Comparison of ENCODE assay signal across 8 cellular contexts in genomic region chr1:110962892-110963665, GRCh38. TPM values are rescaled to one million over a fixed set of nuclear protein-coding genes. Genes with fewer than 3 reads are reported as not detected.
A peak's percentile ranks its signal among the peaks of the same experiment; 100 is the strongest.
DNase-seq lines count a peak whose midpoint lies in the region; ATAC-seq and TF ChIP-seq lines count a peak whose summit lies in the region.

No MANE protein-coding gene starts in this region.

- 7% methylated on average over 37 of the region's 37 CpGs for WGBS in prostate gland

- peak; percentile 67 for ATAC-seq in left ventricle myocardium superior

- peaks cover 5% of the 10 kb centered on the region for H3K27me3 Mint-ChIP-seq in T-helper 1 cell treated with Interleukin-12 subunit alpha and Interleukin-12 subunit beta and Interleukin-4 antibody, amounts not matched to agents 30 μg/mL and 1 μg/mL, for 36 hours (ENCODE audit: low read depth)

- H3K4me1 ChIP-seq in prostate gland (replicated peaks): no peaks in the 10 kb centered on the region

- no peaks in the 10 kb centered on the region for H3K9me3 ChIP-seq in prostate gland

- H3K36me3 Mint-ChIP-seq in T-helper 1 cell treated with Interleukin-12 subunit alpha and Interleukin-12 subunit beta and Interleukin-4 antibody, amounts not matched to agents 30 μg/mL and 1 μg/mL, for 36 hours (ENCODE audit: low read depth): peaks cover 44% of the 10 kb centered on the region

- TF ChIP-seq CTCF in HFF-Myc (IDR thresholded peaks at IDR 0.05; ENCODE audit: low read depth, low read length, missing control alignments) (no peak), prostate gland (IDR thresholded peaks at IDR 0.05) (no peak)

- no peaks in the 10 kb centered on the region for H3K36me3 ChIP-seq in prostate gland

- H3K27ac ChIP-seq in prostate gland: peak overlapping the region; percentile 89 to 92

- H3K4me1 Mint-ChIP-seq in T-helper 1 cell treated with Interleukin-12 subunit alpha and Interleukin-12 subunit beta and Interleukin-4 antibody, amounts not matched to agents 30 μg/mL and 1 μg/mL, for 36 hours (ENCODE audit: low read depth): peaks cover 27% of the 10 kb centered on the region

- H3K9me3 Mint-ChIP-seq in T-helper 1 cell treated with Interleukin-12 subunit alpha and Interleukin-12 subunit beta and Interleukin-4 antibody, amounts not matched to agents 30 μg/mL and 1 μg/mL, for 36 hours: peaks cover 51% of the 10 kb centered on the region

- peak overlapping the region; percentile 95 for H3K4me3 Mint-ChIP-seq in T-helper 1 cell treated with Interleukin-12 subunit alpha and Interleukin-12 subunit beta and Interleukin-4 antibody, amounts not matched to agents 30 μg/mL and 1 μg/mL, for 36 hours

- DNase-seq in ELR (ENCODE audit: low read depth) (peak; percentile 88), HFF-Myc (ENCODE audit: extremely low read depth, low read depth) (peak; percentile 44), NCI-H1105 treated with DMSO at 0.1 percent for 48 hours (lab: John Stamatoyannopoulos, UW) (peak; percentile 21), amniotic stem cell (lab: John Stamatoyannopoulos, UW) (peak; percentile 71), left ventricle myocardium superior (peak; percentile 68), prostate gland (ENCODE audit: low spot score) (peak; percentile 35), ureter (ENCODE audit: low spot score) (peak; percentile 52)

- intact Hi-C loops in left ventricle myocardium superior (cut with micrococcal nuclease): no loop called here
- intact Hi-C loops in prostate gland (cut with DNase I): no loop called here

- TF ChIP-seq POLR2A in prostate gland (IDR thresholded peaks at IDR 0.05): no peak

- peak overlapping the region; percentile 97 for H3K27ac Mint-ChIP-seq in T-helper 1 cell treated with Interleukin-12 subunit alpha and Interleukin-12 subunit beta and Interleukin-4 antibody, amounts not matched to agents 30 μg/mL and 1 μg/mL, for 36 hours

- H3K27me3 ChIP-seq in prostate gland (replicated peaks; ENCODE audit: insufficient read depth): no peaks in the 10 kb centered on the region

- H3K4me3 ChIP-seq in HFF-Myc (replicated peaks; ENCODE audit: low read depth, low read length): peak overlapping the region; percentile 89
- H3K4me3 ChIP-seq in prostate gland: peak overlapping the region; percentile 53 to 56

RNA-seq across cellular contexts. Expression of gene LRIF1, which starts 0.6 kb away (rescaled TPM):
- total RNA-seq in left ventricle myocardium superior (18.0 TPM), prostate gland (10 to 100 TPM; 12.8 to 38.3 TPM), ureter (15.0 TPM)

Comparison
In these comparisons a context has a peak if more than half of its experiments do, and no peak if none do; other contexts are left out.
1. Peak in every context shown above with its lines: DNase-seq, ATAC-seq, H3K4me3 ChIP-seq and H3K27ac ChIP-seq.
2. DNase-seq: peak in every context shown above with its lines; median percentile 88 in ELR; 71 in amniotic stem cell; 68 in left ventricle myocardium superior; 52 in ureter; 44 in HFF-Myc; 35 in prostate gland; 21 in NCI-H1105 treated with DMSO at 0.1 percent for 48 hours.